In the genomic region with DNA sequence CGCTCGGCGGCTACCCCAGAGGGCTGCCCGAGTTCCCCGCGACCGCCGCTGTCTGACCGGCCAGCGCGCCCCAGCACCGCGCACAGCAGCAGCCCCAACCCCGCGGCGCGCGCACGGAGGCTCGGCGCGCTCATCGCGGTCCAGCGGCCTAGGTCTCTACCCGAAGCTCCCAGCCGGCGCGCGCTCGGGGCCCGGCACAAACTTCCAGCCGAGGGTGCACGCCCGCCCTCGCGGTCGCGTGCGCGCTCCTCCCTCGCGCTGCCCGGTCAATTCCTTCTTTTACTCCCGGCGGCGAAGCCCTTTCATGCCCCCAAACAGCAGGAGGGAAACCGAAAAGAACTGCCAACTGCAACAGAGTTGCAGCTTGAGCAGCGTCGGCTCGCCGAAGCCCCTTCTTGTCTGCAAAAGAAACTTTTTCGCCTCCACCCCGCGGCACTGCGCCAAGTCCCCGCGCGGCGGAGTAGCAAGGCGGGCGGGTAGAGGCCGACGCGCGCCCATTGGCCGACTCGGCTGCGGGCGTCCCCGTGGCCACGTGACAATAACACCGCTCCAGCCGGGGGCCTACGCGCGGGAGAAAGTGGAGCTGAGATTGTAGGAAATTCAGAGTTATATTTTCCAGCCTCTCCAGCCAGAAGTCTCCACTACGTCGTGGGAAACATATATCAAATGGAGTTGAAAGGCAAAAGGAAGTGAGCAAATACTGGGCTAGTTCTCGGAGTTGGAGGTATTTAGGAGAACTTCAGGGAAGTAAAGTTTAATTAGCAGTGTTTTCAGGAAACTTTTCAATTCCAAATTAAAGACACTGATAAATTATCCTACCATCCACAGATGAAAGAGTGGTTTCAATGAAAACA, we compare ENCODE assay signal across 1 cellular context.
A peak's percentile ranks its signal among the peaks of the same experiment; 100 is the strongest.
TF ChIP-seq lines count a peak whose summit lies in the region.

A gene with protein sequence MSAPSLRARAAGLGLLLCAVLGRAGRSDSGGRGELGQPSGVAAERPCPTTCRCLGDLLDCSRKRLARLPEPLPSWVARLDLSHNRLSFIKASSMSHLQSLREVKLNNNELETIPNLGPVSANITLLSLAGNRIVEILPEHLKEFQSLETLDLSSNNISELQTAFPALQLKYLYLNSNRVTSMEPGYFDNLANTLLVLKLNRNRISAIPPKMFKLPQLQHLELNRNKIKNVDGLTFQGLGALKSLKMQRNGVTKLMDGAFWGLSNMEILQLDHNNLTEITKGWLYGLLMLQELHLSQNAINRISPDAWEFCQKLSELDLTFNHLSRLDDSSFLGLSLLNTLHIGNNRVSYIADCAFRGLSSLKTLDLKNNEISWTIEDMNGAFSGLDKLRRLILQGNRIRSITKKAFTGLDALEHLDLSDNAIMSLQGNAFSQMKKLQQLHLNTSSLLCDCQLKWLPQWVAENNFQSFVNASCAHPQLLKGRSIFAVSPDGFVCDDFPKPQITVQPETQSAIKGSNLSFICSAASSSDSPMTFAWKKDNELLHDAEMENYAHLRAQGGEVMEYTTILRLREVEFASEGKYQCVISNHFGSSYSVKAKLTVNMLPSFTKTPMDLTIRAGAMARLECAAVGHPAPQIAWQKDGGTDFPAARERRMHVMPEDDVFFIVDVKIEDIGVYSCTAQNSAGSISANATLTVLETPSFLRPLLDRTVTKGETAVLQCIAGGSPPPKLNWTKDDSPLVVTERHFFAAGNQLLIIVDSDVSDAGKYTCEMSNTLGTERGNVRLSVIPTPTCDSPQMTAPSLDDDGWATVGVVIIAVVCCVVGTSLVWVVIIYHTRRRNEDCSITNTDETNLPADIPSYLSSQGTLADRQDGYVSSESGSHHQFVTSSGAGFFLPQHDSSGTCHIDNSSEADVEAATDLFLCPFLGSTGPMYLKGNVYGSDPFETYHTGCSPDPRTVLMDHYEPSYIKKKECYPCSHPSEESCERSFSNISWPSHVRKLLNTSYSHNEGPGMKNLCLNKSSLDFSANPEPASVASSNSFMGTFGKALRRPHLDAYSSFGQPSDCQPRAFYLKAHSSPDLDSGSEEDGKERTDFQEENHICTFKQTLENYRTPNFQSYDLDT (minus strand): TSS at position 403 of the 854 bp plus-strand sequence. CDS start 269 bp downstream, at position 134.

TF ChIP-seq in A549, 52 proteins besides CTCF, POLR2A, EP300 and RAD21:
- TF ChIP-seq, protein P1, sequence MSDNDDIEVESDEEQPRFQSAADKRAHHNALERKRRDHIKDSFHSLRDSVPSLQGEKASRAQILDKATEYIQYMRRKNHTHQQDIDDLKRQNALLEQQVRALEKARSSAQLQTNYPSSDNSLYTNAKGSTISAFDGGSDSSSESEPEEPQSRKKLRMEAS (IDR thresholded peaks at IDR 0.05): peak; percentile 94
- TF ChIP-seq RNF2 (IDR thresholded peaks at IDR 0.05; ENCODE audit: borderline replicate concordance, low read depth): no peak
- no peak for TF ChIP-seq ZFP36 (IDR thresholded peaks at IDR 0.05; ENCODE audit: borderline replicate concordance, partially characterized antibody)
- TF ChIP-seq NR3C1 (IDR thresholded peaks at IDR 0.05): no peak
- TF ChIP-seq, protein P2, sequence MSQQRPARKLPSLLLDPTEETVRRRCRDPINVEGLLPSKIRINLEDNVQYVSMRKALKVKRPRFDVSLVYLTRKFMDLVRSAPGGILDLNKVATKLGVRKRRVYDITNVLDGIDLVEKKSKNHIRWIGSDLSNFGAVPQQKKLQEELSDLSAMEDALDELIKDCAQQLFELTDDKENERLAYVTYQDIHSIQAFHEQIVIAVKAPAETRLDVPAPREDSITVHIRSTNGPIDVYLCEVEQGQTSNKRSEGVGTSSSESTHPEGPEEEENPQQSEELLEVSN (IDR thresholded peaks at IDR 0.05; ENCODE audit: borderline replicate concordance, low read depth): peak; percentile 92; the same call in 1 of the 2 replicates
- TF ChIP-seq MYC (IDR thresholded peaks at IDR 0.05; ENCODE audit: borderline replicate concordance, low read length): peak; percentile 59; the same call in 1 of the 2 replicates
- TF ChIP-seq ESRRA (IDR thresholded peaks at IDR 0.05; ENCODE audit: borderline replicate concordance, low read length): no peak
- no peak for TF ChIP-seq HOXA7 (CRISPR knock-in tag; IDR thresholded peaks at IDR 0.05)
- TF ChIP-seq USF2 (IDR thresholded peaks at IDR 0.05): peak; percentile 93
- TF ChIP-seq HEYL (CRISPR knock-in tag; IDR thresholded peaks at IDR 0.05): no peak
- TF ChIP-seq NPAS2 (CRISPR knock-in tag; IDR thresholded peaks at IDR 0.05; ENCODE audit: borderline replicate concordance): 0 out of 2 replicates have a peak, but pooled peaks have one; percentile 23
- TF ChIP-seq ZSCAN20 (CRISPR knock-in tag; IDR thresholded peaks at IDR 0.05): no peak
- TF ChIP-seq GATA3 (IDR thresholded peaks at IDR 0.05; ENCODE audit: borderline replicate concordance): peak; percentile 41; the same call in 1 of the 2 replicates
- TF ChIP-seq HDAC2 (IDR thresholded peaks at IDR 0.05): peak; percentile 74; the same call in 1 of the 2 replicates
- TF ChIP-seq EHF (CRISPR knock-in tag; IDR thresholded peaks at IDR 0.05): no peak
- TF ChIP-seq POLR2AphosphoS2 (conservative IDR thresholded peaks at IDR 0.05; ENCODE audit: low read length): no peak
- TF ChIP-seq BHLHE40 (IDR thresholded peaks at IDR 0.05; ENCODE audit: low read depth, low read length): no peak
- 0 out of 2 replicates have a peak, but pooled peaks have one; percentile 49 for TF ChIP-seq RFX5 (IDR thresholded peaks at IDR 0.05)
- peak; percentile 16; the same call in 2 of the 3 replicates for TF ChIP-seq SMC3 (IDR thresholded peaks at IDR 0.05)
- TF ChIP-seq, protein P3, sequence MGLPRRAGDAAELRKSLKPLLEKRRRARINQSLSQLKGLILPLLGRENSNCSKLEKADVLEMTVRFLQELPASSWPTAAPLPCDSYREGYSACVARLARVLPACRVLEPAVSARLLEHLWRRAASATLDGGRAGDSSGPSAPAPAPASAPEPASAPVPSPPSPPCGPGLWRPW (IDR thresholded peaks at IDR 0.05): no peak
